In the genomic region with DNA sequence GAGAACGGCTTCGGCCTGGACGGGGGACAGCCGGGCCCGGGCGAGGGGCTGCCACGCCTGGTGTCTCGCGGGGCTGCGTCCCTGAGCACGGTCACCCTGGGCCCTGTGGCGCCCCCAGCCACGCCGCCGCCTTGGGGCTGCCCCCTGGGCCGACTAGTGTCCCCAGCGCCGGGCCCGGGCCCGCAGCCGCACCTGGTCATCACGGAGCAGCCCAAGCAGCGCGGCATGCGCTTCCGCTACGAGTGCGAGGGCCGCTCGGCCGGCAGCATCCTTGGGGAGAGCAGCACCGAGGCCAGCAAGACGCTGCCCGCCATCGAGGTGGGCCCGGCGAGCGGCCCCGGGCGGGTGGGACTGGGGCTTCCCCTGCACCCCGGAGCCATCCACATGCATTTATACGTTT, we compare ENCODE assay signal across 20 cellular contexts. TPM values are rescaled to one million over a fixed set of nuclear protein-coding genes. Genes with fewer than 3 reads are reported as not detected.
DNase-seq lines count a peak whose midpoint lies in the region; ATAC-seq, FAIRE-seq and TF ChIP-seq lines count a peak whose summit lies in the region.
"Had no signal": no experiment of that assay in that cellular context is flagged by ENCODE, and none has a peak within 500 bp of the region (broad histone marks: within the 10 kb centered on the region; RNA-seq: fewer than 3 reads in every experiment).

No MANE protein-coding gene starts in this region.

- no peak overlapping the region for H3K4me3 Mint-ChIP-seq in T-helper 17 cell
- H3K4me3 Mint-ChIP-seq: CD4-positive, CD25-positive, alpha-beta regulatory T cell; CD8-positive, alpha-beta T cell; H9 had no signal

- H3K27ac Mint-ChIP-seq in T-helper 17 cell = peak overlapping the region; percentile 6
- H3K27ac Mint-ChIP-seq: CD4-positive, CD25-positive, alpha-beta regulatory T cell; CD8-positive, alpha-beta T cell had no signal

- ATAC-seq in T-helper 17 cell = no peak
- ATAC-seq in HG02885 (IDR thresholded peaks at IDR 0.05; ENCODE audit: poor library complexity, unreplicated experiment) = no peak
- ATAC-seq: CD8-positive, alpha-beta T cell; HCT116 had no signal

- TF ChIP-seq CTCF in kidney (IDR thresholded peaks at IDR 0.05; ENCODE audit: borderline replicate concordance, extremely low read depth, insufficient read depth) (no peak), testis (IDR thresholded peaks at IDR 0.05) (no peak), BE2C (IDR thresholded peaks at IDR 0.05; ENCODE audit: low read depth, low read length) (no peak)

- no peaks in the 10 kb centered on the region for H3K27me3 Mint-ChIP-seq in T-helper 17 cell
- H3K27me3 Mint-ChIP-seq: CD4-positive, CD25-positive, alpha-beta regulatory T cell had no signal

- H3K27ac ChIP-seq in kidney (ENCODE audit: low read depth in 2 of 2, low read length in 2 of 2) = no peak overlapping the region
- H3K27ac ChIP-seq in testis = no peak overlapping the region
- H3K27ac ChIP-seq: BLaER1, C4-2B had no signal

- H3K4me1 Mint-ChIP-seq in T-helper 17 cell = peaks cover 13% of the 10 kb centered on the region

- no peak for TF ChIP-seq POLR2A in testis (IDR thresholded peaks at IDR 0.05)

- DNase-seq in T-helper 17 cell = no peak
- peak; percentile 70 for DNase-seq in kidney
- DNase-seq in testis = no peak
- DNase-seq in SK-N-DZ (ENCODE audit: low spot score) = no peak
- no peak for DNase-seq in BE2C
- DNase-seq: CD4-positive, CD25-positive, alpha-beta regulatory T cell; CD8-positive, alpha-beta T cell; DMS 273 treated with DMSO at 0.1 percent for 48 hours; DMS79; EL; GDM1; H9 had no signal

- H3K4me3 ChIP-seq in kidney (ENCODE audit: low read length in 2 of 2) (no peak overlapping the region), testis (peak overlapping the region; percentile 3 to 20), BE2C (ENCODE audit: low read depth, low read length) (no peak overlapping the region)
- H3K4me3 ChIP-seq: BLaER1 had no signal

- intact Hi-C loops in kidney (cut with DNase I) (no loop called here), testis (cut with DNase I; ENCODE audit: low total_unique reads) (no loop called here)

- WGBS in testis, 2 donors = 60 to 77% methylated on average over 15 to 30 of the region's 42 CpGs

- H3K4me1 ChIP-seq in kidney (ENCODE audit: control insufficient read depth in 1 of 2, insufficient read depth in 1 of 2, low read depth in 1 of 2, low read length in 2 of 2) = no peaks in the 10 kb centered on the region
- no peaks in the 10 kb centered on the region for H3K4me1 ChIP-seq in testis
- H3K4me1 ChIP-seq in BE2C = peaks cover 5% of the 10 kb centered on the region; the same call in 1 of the 2 replicates

- no peaks in the 10 kb centered on the region for H3K36me3 Mint-ChIP-seq in T-helper 17 cell (ENCODE audit: low read depth)

- H3K27me3 ChIP-seq in testis (no peaks in the 10 kb centered on the region), BE2C (no peaks in the 10 kb centered on the region; the same call in 1 of the 2 replicates)
- H3K27me3 ChIP-seq: BLaER1 had no signal

- no peak for FAIRE-seq in kidney (lab: Jason Lieb, UNC)
- FAIRE-seq: D721Med, GM12891, GM18507, H1 had no signal

- peaks cover 0 to 2% of the 10 kb centered on the region in 2 donors for H3K36me3 ChIP-seq in kidney (ENCODE audit: control insufficient read depth in 1 of 2, insufficient read depth in 2 of 2, low read length in 2 of 2)
- no peaks in the 10 kb centered on the region for H3K36me3 ChIP-seq in testis (ENCODE audit: low read depth, missing control alignments)
- no peaks in the 10 kb centered on the region for H3K36me3 ChIP-seq in BE2C

- H3K9ac ChIP-seq in kidney (ENCODE audit: low read length in 2 of 2) = no peak overlapping the region
- H3K9ac ChIP-seq: BLaER1 had no signal

- H3K9me3 ChIP-seq in T-helper 17 cell (ENCODE audit: control insufficient read depth, low read length, poor library complexity, severe bottlenecking) (no peaks in the 10 kb centered on the region), kidney (ENCODE audit: control insufficient read depth in 1 of 2, low read length in 2 of 2) (no peaks in the 10 kb centered on the region), testis (no peaks in the 10 kb centered on the region), BE2C (no peaks in the 10 kb centered on the region)
- H3K9me3 ChIP-seq: BLaER1 had no signal

RNA-seq across cellular contexts. Expression of a gene that starts 10.7 kb away (rescaled TPM):
- 100 to 1,000 TPM; 128 to 136 TPM for total RNA-seq in T-helper 17 cell
- total RNA-seq in kidney = 30.6 TPM
- 10.3 TPM for polyA plus RNA-seq in kidney (ENCODE audit: insufficient read depth, low read depth, low replicate concordance)
- 1 to 10 TPM; 9.1 to 9.7 TPM for total RNA-seq in testis
- 10.1 TPM for polyA plus RNA-seq in testis (ENCODE audit: insufficient read depth, low read depth, low replicate concordance)
- polyA plus RNA-seq in SK-N-DZ (2014; cell fraction: cytosol; rRNA removed) = 0.87 and 1.2 TPM in 2 replicates
- polyA plus RNA-seq in SK-N-DZ (2014; cell fraction: nucleus; rRNA removed) = 0.17 and 0.47 TPM in 2 replicates
- polyA plus RNA-seq in BE2C (2012; ENCODE audit: insufficient read depth, insufficient read length, low read depth) = 4.6 TPM

RNA-seq across cellular contexts. Expression of a gene that starts 26.9 kb away (rescaled TPM):
- total RNA-seq in T-helper 17 cell (100 to 1,000 TPM; 153 to 163 TPM), kidney (83.6 TPM), testis (100 to 1,000 TPM; 113 to 132 TPM)
- polyA plus RNA-seq in kidney (ENCODE audit: insufficient read depth, low read depth, low replicate concordance) (38.0 TPM), testis (ENCODE audit: insufficient read depth, low read depth, low replicate concordance) (76.1 TPM)
- polyA plus RNA-seq in SK-N-DZ (2014; cell fraction: cytosol; rRNA removed) = 68.5 and 81.1 TPM in 2 replicates
- 469 and 686 TPM in 2 replicates for polyA plus RNA-seq in SK-N-DZ (2014; cell fraction: nucleus; rRNA removed)
- 134 TPM for polyA plus RNA-seq in BE2C (2012; ENCODE audit: insufficient read depth, insufficient read length, low read depth)

RNA-seq across cellular contexts. Expression of a gene that starts 56.8 kb away (rescaled TPM):
- total RNA-seq in T-helper 17 cell = 10 to 100 TPM; 76.7 to 78.4 TPM
- 107 TPM for total RNA-seq in kidney
- polyA plus RNA-seq in kidney (ENCODE audit: insufficient read depth, low read depth, low replicate concordance) = 142 TPM
- total RNA-seq in testis = 100 to 1,000 TPM; 198 to 204 TPM
- polyA plus RNA-seq in testis (ENCODE audit: insufficient read depth, low read depth, low replicate concordance) = 179 TPM
- 13.0 and 15.9 TPM in 2 replicates for polyA plus RNA-seq in SK-N-DZ (2014; cell fraction: cytosol; rRNA removed)
- 19.5 and 40.9 TPM in 2 replicates for polyA plus RNA-seq in SK-N-DZ (2014; cell fraction: nucleus; rRNA removed)
- polyA plus RNA-seq in BE2C (2012; ENCODE audit: insufficient read depth, insufficient read length, low read depth) = 178 TPM

Comparison
In these comparisons a context has a peak if more than half of its experiments do, and no peak if none do; other contexts are left out.
1. H3K4me3 ChIP-seq: peak in testis (2 of 2); none in kidney (0 of 2) and BE2C (single experiment).